Comparison of ENCODE assay signal across 27 cellular contexts in the genomic region with DNA sequence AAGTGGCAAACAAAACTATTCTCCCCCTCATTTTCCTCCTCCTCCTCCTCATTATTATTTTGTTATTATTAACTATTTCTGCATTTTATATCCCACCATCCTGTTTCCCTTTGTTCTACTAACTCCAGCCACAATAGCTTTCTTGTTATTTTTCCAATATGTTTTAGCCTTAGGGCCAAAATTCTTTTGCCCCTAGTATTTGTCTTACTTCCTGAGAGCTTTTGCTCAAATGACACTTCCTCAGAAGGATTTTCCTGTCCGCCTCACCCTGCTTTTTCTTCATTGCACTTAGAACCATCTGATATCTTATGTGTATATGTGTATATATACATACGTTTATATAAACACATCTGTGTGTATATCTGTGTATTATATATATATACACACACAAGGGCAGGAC. TPM values are rescaled to one million over a fixed set of nuclear protein-coding genes. Genes with fewer than 3 reads are reported as not detected.
DNase-seq lines count a peak whose midpoint lies in the region; ATAC-seq and TF ChIP-seq lines count a peak whose summit lies in the region.
"Had no signal": no experiment of that assay in that cellular context is flagged by ENCODE, and none has a peak within 500 bp of the region (broad histone marks: within the 10 kb centered on the region; RNA-seq: fewer than 3 reads in every experiment).

No MANE protein-coding gene starts in this region.

- no peak overlapping the region for H3K9ac ChIP-seq in mammary epithelial cell (ENCODE audit: insufficient read depth, low read length)

- H3K27ac ChIP-seq in mammary epithelial cell (ENCODE audit: insufficient read depth, low read depth, low read length) (no peak overlapping the region), breast epithelium (no peak overlapping the region), OCI-LY7 (ENCODE audit: low read depth, low read length, poor library complexity, severe bottlenecking) (no peak overlapping the region)
- H3K27ac ChIP-seq: 22Rv1, C4-2B, HL-60 had no signal

- intact Hi-C loops in mammary epithelial cell (cut with micrococcal nuclease) (no loop called here), breast epithelium (cut with DNase I; ENCODE audit: low total_unique reads) (no loop called here), OCI-LY7 (cut with micrococcal nuclease; ENCODE audit: unreplicated experiment) (no loop called here)
- intact Hi-C loops in activated CD8-positive, alpha-beta T cell treated with anti-CD3 and anti-CD28 coated beads for 36 hours (cut with micrococcal nuclease), result no loop called here

- H3K4me1 Mint-ChIP-seq in HFFc6 (ENCODE audit: low read depth) (peaks cover 56% of the 10 kb centered on the region), endothelial cell (ENCODE audit: unreplicated experiment) (peaks cover 29% of the 10 kb centered on the region)
- no peaks in the 10 kb centered on the region for H3K4me1 Mint-ChIP-seq in activated CD8-positive, alpha-beta T cell treated with anti-CD3 and anti-CD28 coated beads for 36 hours (ENCODE audit: low read depth)
- H3K4me1 Mint-ChIP-seq: CD8-positive, alpha-beta memory T cell had no signal

- H3K79me2 ChIP-seq in mammary epithelial cell (ENCODE audit: insufficient read depth, low read length) (no peaks in the 10 kb centered on the region), OCI-LY7 (ENCODE audit: insufficient read depth, low read depth, low read length) (no peaks in the 10 kb centered on the region)

- in situ Hi-C loops in mammary epithelial cell (cut with MboI; ENCODE audit: low sequenced_read_pairs in 2 of 2), result no loop called here

- H4K20me1 ChIP-seq in mammary epithelial cell (ENCODE audit: insufficient read depth, low read length) (no peaks in the 10 kb centered on the region), OCI-LY7 (ENCODE audit: insufficient read depth, low read length) (no peaks in the 10 kb centered on the region)

- H3K27me3 ChIP-seq in mammary epithelial cell (ENCODE audit: insufficient read depth, low read length), result no peaks in the 10 kb centered on the region
- no peaks in the 10 kb centered on the region for H3K27me3 ChIP-seq in breast epithelium

- peak; percentile 46 for DNase-seq in mammary epithelial cell
- DNase-seq in breast epithelium (ENCODE audit: low spot score in 2 of 2), result no peak
- DNase-seq in HFFc6, result no peak
- DNase-seq in endothelial cell (ENCODE audit: low spot score), result no peak
- peak; percentile 26 for DNase-seq in pulmonary artery endothelial cell (ENCODE audit: low read depth, low spot score)
- DNase-seq in NCI-H2081 (lab: John Stamatoyannopoulos, UW), result no peak
- no peak for DNase-seq in activated CD8-positive, alpha-beta T cell treated with anti-CD3 and anti-CD28 coated beads for 36 hours
- DNase-seq in OCI-LY7 (ENCODE audit: low spot score), result no peak
- DNase-seq: AML-193; Calu3; CD8-positive, alpha-beta memory T cell; DMS153; GF-D8; H9; KBM-7; NCI-H1092 treated with DMSO at 0.1 percent for 48 hours; NCI-H1436 treated with DMSO at 0.1 percent for 48 hours; NCI-H2029; NCI-H2171; NCI-H345; NCI-H524; NCI-H774; NK-92 treated with Interleukin-12 subunit alpha and Interleukin-12 subunit beta, amount 100 ng/mL, for 24 hours; Right ventricle myocardium superior had no signal

- peak overlapping the region; percentile 90 for H3K27ac Mint-ChIP-seq in HFFc6
- peak overlapping the region; percentile 72 for H3K27ac Mint-ChIP-seq in endothelial cell (ENCODE audit: unreplicated experiment)
- H3K27ac Mint-ChIP-seq in activated CD8-positive, alpha-beta T cell treated with anti-CD3 and anti-CD28 coated beads for 36 hours, result no peak overlapping the region
- H3K27ac Mint-ChIP-seq: CD8-positive, alpha-beta memory T cell; H9 had no signal

- H3K4me2 ChIP-seq in mammary epithelial cell (ENCODE audit: insufficient read depth, low read depth, low read length) (peak overlapping the region; percentile 65), OCI-LY7 (ENCODE audit: low read length) (no peak overlapping the region)

- H3K27me3 Mint-ChIP-seq in HFFc6 (ENCODE audit: insufficient read depth) (no peaks in the 10 kb centered on the region; the same call in 1 of the 2 replicates), endothelial cell (ENCODE audit: unreplicated experiment) (no peaks in the 10 kb centered on the region)
- peaks cover 3% of the 10 kb centered on the region for H3K27me3 Mint-ChIP-seq in activated CD8-positive, alpha-beta T cell treated with anti-CD3 and anti-CD28 coated beads for 36 hours

- no peak for TF ChIP-seq POLR2A in breast epithelium (IDR thresholded peaks at IDR 0.05)

- ATAC-seq in activated CD8-positive, alpha-beta T cell treated with anti-CD3 and anti-CD28 coated beads for 36 hours, result no peak

- dilution Hi-C loops in mammary epithelial cell (cut with HindIII; ENCODE audit: low sequenced_read_pairs), result no loop called here

- TF ChIP-seq CTCF in mammary epithelial cell (conservative IDR thresholded peaks at IDR 0.05 in 1 of 2, IDR thresholded peaks at IDR 0.05 in 1 of 2; ENCODE audit: extremely low read depth in 1 of 2, insufficient read depth in 1 of 2, low read depth in 1 of 2, low read length in 2 of 2), result no peak
- no peak for TF ChIP-seq CTCF in breast epithelium (IDR thresholded peaks at IDR 0.05)
- TF ChIP-seq CTCF in HFFc6 (IDR thresholded peaks at IDR 0.05), result no peak
- no peak for TF ChIP-seq CTCF in endothelial cell (IDR thresholded peaks at IDR 0.05; ENCODE audit: unreplicated experiment)
- TF ChIP-seq CTCF in activated CD8-positive, alpha-beta T cell treated with anti-CD3 and anti-CD28 coated beads for 36 hours (IDR thresholded peaks at IDR 0.05), result no peak
- TF ChIP-seq CTCF in OCI-LY7 (conservative IDR thresholded peaks at IDR 0.05; ENCODE audit: low read length), result no peak

- no peaks in the 10 kb centered on the region for H3K9me3 ChIP-seq in mammary epithelial cell (replicated peaks; ENCODE audit: insufficient read depth, low read length)
- H3K9me3 ChIP-seq in breast epithelium, result no peaks in the 10 kb centered on the region
- H3K9me3 ChIP-seq in OCI-LY7 (ENCODE audit: low read length), result no peaks in the 10 kb centered on the region

- H3K9me2 ChIP-seq in OCI-LY7 (ENCODE audit: insufficient read depth, low read length), result no peaks in the 10 kb centered on the region

- H3K36me3 Mint-ChIP-seq in HFFc6 (ENCODE audit: low read depth) (no peaks in the 10 kb centered on the region; the same call in 1 of the 2 replicates), endothelial cell (ENCODE audit: low read depth, unreplicated experiment) (peaks cover 10% of the 10 kb centered on the region)
- H3K36me3 Mint-ChIP-seq in activated CD8-positive, alpha-beta T cell treated with anti-CD3 and anti-CD28 coated beads for 36 hours (ENCODE audit: low read depth), result no peaks in the 10 kb centered on the region

- no peaks in the 10 kb centered on the region for H3K36me3 ChIP-seq in mammary epithelial cell (ENCODE audit: insufficient read depth, low read length)
- no peaks in the 10 kb centered on the region for H3K36me3 ChIP-seq in breast epithelium
- no peaks in the 10 kb centered on the region for H3K36me3 ChIP-seq in OCI-LY7 (ENCODE audit: insufficient read depth, low read length)

- H3K4me3 Mint-ChIP-seq in HFFc6 (peak overlapping the region; percentile 69; the same call in 1 of the 2 replicates), endothelial cell (ENCODE audit: unreplicated experiment) (no peak overlapping the region)
- H3K4me3 Mint-ChIP-seq in activated CD8-positive, alpha-beta T cell treated with anti-CD3 and anti-CD28 coated beads for 36 hours, result no peak overlapping the region
- H3K4me3 Mint-ChIP-seq: CD8-positive, alpha-beta memory T cell; H9 had no signal

- H3K4me1 ChIP-seq in mammary epithelial cell (ENCODE audit: insufficient read depth, low read length) (peaks cover 33% of the 10 kb centered on the region), breast epithelium (no peaks in the 10 kb centered on the region), OCI-LY7 (ENCODE audit: insufficient read depth, low read length, poor library complexity, severe bottlenecking) (peaks cover 9% of the 10 kb centered on the region)

- CTCF ChIA-PET in mammary epithelial cell (lab: Charles Lee; ENCODE audit: low non-redundant PET), result no interaction called here
- CTCF ChIA-PET in activated CD8-positive, alpha-beta T cell treated with anti-CD3 and anti-CD28 coated beads for 36 hours (lab: Charles Lee), result no interaction called here
- CTCF ChIA-PET in OCI-LY7 (lab: Charles Lee; ENCODE audit: unreplicated experiment), result no interaction called here

- H2AFZ ChIP-seq in mammary epithelial cell (ENCODE audit: low read depth, low read length), result no peak overlapping the region
- H2AFZ ChIP-seq in OCI-LY7 (ENCODE audit: low read length), result no peak overlapping the region

- H3K4me3 ChIP-seq in mammary epithelial cell (replicated peaks in 1 of 3; ENCODE audit: insufficient read depth in 1 of 3, low read depth in 2 of 3, low read length in 3 of 3), result no peak overlapping the region
- H3K4me3 ChIP-seq in breast epithelium, result no peak overlapping the region
- H3K4me3 ChIP-seq in OCI-LY7 (ENCODE audit: low read depth, low read length, poor library complexity, severe bottlenecking), result no peak overlapping the region

- POLR2A ChIA-PET in activated CD8-positive, alpha-beta T cell treated with anti-CD3 and anti-CD28 coated beads for 36 hours (lab: Charles Lee), result no interaction called here
- POLR2A ChIA-PET in OCI-LY7 (lab: Charles Lee), result interaction anchor here (1.1 kb wide), 1 partner anchor 11 kb away, joined by 3 read pairs; no protein-coding TSS in a partner anchor

- peaks cover 3% of the 10 kb centered on the region; the same call in 1 of the 2 replicates for H3K9me3 Mint-ChIP-seq in HFFc6
- H3K9me3 Mint-ChIP-seq in endothelial cell (ENCODE audit: unreplicated experiment), result no peaks in the 10 kb centered on the region
- H3K9me3 Mint-ChIP-seq in activated CD8-positive, alpha-beta T cell treated with anti-CD3 and anti-CD28 coated beads for 36 hours, result no peaks in the 10 kb centered on the region

- no TSS peak for BruUV-seq in mammary epithelial cell (replicated peaks; lab: Mats Ljungman, UMichigan)
- no TSS peak for BruUV-seq in OCI-LY7 (replicated peaks; lab: Mats Ljungman, UMichigan)

- WGBS in mammary epithelial cell (ENCODE audit: low coverage, missing lambda C conversion rate), result 57% methylated on average over 2 of the region's 2 CpGs

RNA-seq across cellular contexts. Expression of a gene that starts 32.7 kb away (rescaled TPM):
- total RNA-seq in mammary epithelial cell (10 to 100 TPM in 1 of 2 donors, 1 to 10 TPM in 1; 7.8 to 13.2 TPM), breast epithelium (10 to 100 TPM; 20.3 to 86.7 (median 27.2) TPM), endothelial cell (ENCODE audit: unreplicated experiment) (26.0 TPM), pulmonary artery endothelial cell (24.5 and 24.6 TPM in 2 replicates), OCI-LY7 (2022) (12.5 and 14.0 TPM in 2 replicates)
- polyA plus RNA-seq in mammary epithelial cell, result 3.5 TPM
- polyA minus RNA-seq in mammary epithelial cell, result 5.2 TPM
- total RNA-seq in HFFc6 (2021; fragmentation: NEBNext Ultra II Directional; extraction: Animal tissue kit (Norgen Biotek cat#: 25700)), result 10 to 100 TPM; 18.3 to 21.3 (median 19.7) TPM
- 1 to 10 TPM; 5.1 to 5.5 TPM for total RNA-seq in activated CD8-positive, alpha-beta T cell treated with anti-CD3 and anti-CD28 coated beads for 36 hours
- total RNA-seq in OCI-LY7 (2014; rRNA removed; shearing (Covaris generic)), result 8.7 and 9.0 TPM in 2 replicates

Comparison
In these comparisons a context has a peak if more than half of its experiments do, and no peak if none do; other contexts are left out.
1. DNase-seq: peak in mammary epithelial cell (single experiment) and pulmonary artery endothelial cell (single experiment); none in breast epithelium (0 of 2), HFFc6 (single experiment), endothelial cell (single experiment), NCI-H2081 (0 of 2), activated CD8-positive, alpha-beta T cell treated with anti-CD3 and anti-CD28 coated beads for 36 hours (single experiment) and OCI-LY7 (single experiment).